Comparison of ENCODE assay signal across 23 cellular contexts in genomic region chr7:37085600-37085999, GRCh38.
"Had no signal": no experiment of that assay in that cellular context is flagged by ENCODE, and none has a peak within 500 bp of the region (broad histone marks: within the 10 kb centered on the region; RNA-seq: fewer than 3 reads in every experiment).

No MANE protein-coding gene starts in this region.

- H3K4me3 Mint-ChIP-seq: activated B cell treated with CpG ODN at 0.5 μM for 24 hours; activated CD4-positive, alpha-beta memory T cell treated with anti-CD3 and anti-CD28 coated beads for 36 hours; activated CD4-positive, alpha-beta T cell treated with anti-CD3 and anti-CD28 coated beads for 36 hours; mesothelial cell of epicardium; naive thymus-derived CD8-positive, alpha-beta T cell; neural progenitor cell; T-cell had no signal

- ATAC-seq: activated CD4-positive, alpha-beta T cell treated with anti-CD3 and anti-CD28 coated beads for 36 hours; gastroesophageal sphincter; naive thymus-derived CD8-positive, alpha-beta T cell; T-cell had no signal

- H3K9me3 Mint-ChIP-seq: activated B cell treated with CpG ODN at 0.5 μM for 24 hours; activated CD4-positive, alpha-beta memory T cell treated with anti-CD3 and anti-CD28 coated beads for 36 hours; activated T-helper 2 cell treated with anti-CD3 and anti-CD28 coated beads, Interferon-gamma antibody, Interleukin-2, Interleukin-4, amounts not matched to agents 10 μg/mL and 5 μg/mL and 100 μg/mL, durations not matched to agents 14 hours and 24 hours and 36 hours; naive thymus-derived CD8-positive, alpha-beta T cell; neural progenitor cell; T-cell had no signal

- H3K36me3 Mint-ChIP-seq: mesothelial cell of epicardium, neural progenitor cell had no signal

- H3K4me1 Mint-ChIP-seq: neural progenitor cell had no signal

- H3K27ac Mint-ChIP-seq: activated B cell treated with CpG ODN at 0.5 μM for 24 hours; activated CD4-positive, alpha-beta memory T cell treated with anti-CD3 and anti-CD28 coated beads for 36 hours; activated CD4-positive, alpha-beta T cell treated with anti-CD3 and anti-CD28 coated beads for 36 hours; activated T-helper 2 cell treated with anti-CD3 and anti-CD28 coated beads, Interferon-gamma antibody, Interleukin-2, Interleukin-4, amounts not matched to agents 10 μg/mL and 5 μg/mL and 100 μg/mL, durations not matched to agents 14 hours and 24 hours and 36 hours; mesothelial cell of epicardium; neural progenitor cell; progenitor cell of endocrine pancreas; T-cell had no signal

- DNase-seq: activated B cell treated with CpG ODN at 0.5 μM for 24 hours; activated CD4-positive, alpha-beta memory T cell treated with anti-CD3 and anti-CD28 coated beads for 36 hours; activated CD4-positive, alpha-beta T cell treated with anti-CD3 and anti-CD28 coated beads for 36 hours; activated naive CD4-positive, alpha-beta T cell treated with Interleukin-2 at 50 U/mL for 16 hours; amniotic stem cell; colonic mucosa; dorsolateral prefrontal cortex; esophagus squamous epithelium; head of caudate nucleus; hypothalamus; left ventricle myocardium inferior; naive thymus-derived CD8-positive, alpha-beta T cell; retina; stimulated activated CD4-positive, alpha-beta T cell treated with anti-CD3 and anti-CD28 coated beads, Interleukin-2, amount 100 ng/mL, for 48 hours; stimulated activated CD8-positive, alpha-beta memory T cell treated with anti-CD3 and anti-CD28 coated beads, Interleukin-4, amount 100 ng/mL, for 48 hours; stimulated activated naive CD4-positive, alpha-beta T cell; T-cell; T-helper 9 cell had no signal

- H3K27me3 Mint-ChIP-seq: activated B cell treated with CpG ODN at 0.5 μM for 24 hours; activated CD4-positive, alpha-beta memory T cell treated with anti-CD3 and anti-CD28 coated beads for 36 hours; activated CD4-positive, alpha-beta T cell treated with anti-CD3 and anti-CD28 coated beads for 36 hours; naive thymus-derived CD8-positive, alpha-beta T cell; progenitor cell of endocrine pancreas; T-cell had no signal
